ENCODE assay signal across 18 cellular contexts in the genomic region with DNA sequence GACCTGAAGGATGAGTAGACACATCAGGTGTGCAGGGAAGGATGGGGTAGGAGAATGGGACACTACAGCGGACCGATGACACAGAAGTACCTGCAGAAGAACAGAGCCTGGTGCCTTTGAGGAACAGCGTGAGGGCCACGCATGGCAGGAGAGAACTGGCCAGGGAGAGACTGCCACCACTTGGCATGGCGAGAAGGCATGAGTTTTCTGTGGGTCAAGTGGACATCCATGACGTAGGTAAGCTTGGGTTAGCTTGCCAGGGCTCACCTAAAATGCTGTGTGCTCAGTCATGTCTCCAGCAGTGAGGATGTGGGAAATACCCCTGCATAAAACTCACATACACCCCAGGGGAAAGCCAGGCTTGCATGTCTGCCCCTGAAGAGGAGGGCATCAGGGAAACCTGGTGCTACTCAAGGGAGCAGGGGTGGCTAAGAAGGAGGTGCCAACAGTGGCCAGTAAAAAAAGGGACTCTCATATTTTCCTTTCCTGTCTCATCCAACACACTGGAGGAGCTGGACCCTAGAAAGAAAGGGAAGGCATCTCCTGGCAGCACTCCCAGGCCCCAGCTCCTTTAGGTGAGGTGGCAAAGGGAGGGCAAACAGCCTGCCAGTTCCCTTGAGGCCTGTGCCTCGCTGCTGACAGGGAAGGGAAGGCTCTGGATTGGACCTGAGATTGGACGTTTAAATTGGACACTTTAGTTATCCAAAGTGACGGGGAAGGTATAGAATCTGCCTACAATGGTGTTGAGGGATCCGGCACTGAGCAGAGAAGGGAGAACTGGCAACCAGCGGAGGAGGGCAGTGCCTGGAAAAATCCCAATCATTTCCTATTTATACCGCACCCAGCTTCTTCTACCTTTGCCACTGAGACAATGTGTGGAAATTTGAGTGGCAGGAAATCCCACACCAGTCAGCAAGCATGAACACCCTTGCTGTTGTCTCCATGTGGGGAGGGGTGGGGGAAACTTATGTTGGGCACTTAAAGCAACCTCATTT.
A peak's percentile ranks its signal among the peaks of the same experiment; 100 is the strongest.
DNase-seq lines count a peak whose midpoint lies in the region; ATAC-seq and TF ChIP-seq lines count a peak whose summit lies in the region.
"Had no signal": no experiment of that assay in that cellular context is flagged by ENCODE, and none has a peak within 500 bp of the region (broad histone marks: within the 10 kb centered on the region; RNA-seq: fewer than 3 reads in every experiment).

No MANE protein-coding gene starts in this region.

- no peak overlapping the region for H3K4me3 Mint-ChIP-seq in mesothelial cell of epicardium
- H3K4me3 Mint-ChIP-seq: CD14-positive monocyte had no signal

- H3K27me3 Mint-ChIP-seq in mesothelial cell of epicardium (ENCODE audit: low read depth), result no peaks in the 10 kb centered on the region

- H3K4me3 ChIP-seq in RWPE2 (ENCODE audit: severe bottlenecking) (no peak overlapping the region), sigmoid colon (no peak overlapping the region)

- peak; percentile 18 for DNase-seq in NCI-H226
- no peak for DNase-seq in RWPE2 (ENCODE audit: low spot score)
- DNase-seq in mesothelial cell of epicardium (ENCODE audit: low spot score in 2 of 2, unreplicated experiment in 2 of 2), result no peak
- DNase-seq in sigmoid colon, result no peak
- DNase-seq in NCI-H446 treated with DMSO at 0.1 percent for 48 hours (lab: John Stamatoyannopoulos, UW), result no peak
- DNase-seq in stimulated activated CD4-positive, alpha-beta T cell treated with anti-CD3 and anti-CD28 coated beads, Interleukin-2, amount 100 ng/mL, for 24 hours, result no peak
- DNase-seq in G401 (ENCODE audit: low spot score), result no peak
- DNase-seq: ACHN, AML-193, Caco-2, EL, H7, KG1, NCI-H1092, NCI-H146, NCI-H2081, NCI-H524 treated with DMSO at 0.1 percent for 48 hours had no signal

- no peak for TF ChIP-seq EP300 in sigmoid colon (IDR thresholded peaks at IDR 0.05)

- H3K27ac ChIP-seq in RWPE2 (ENCODE audit: poor library complexity, severe bottlenecking) (peak overlapping the region; percentile 26), sigmoid colon (peak overlapping the region in 3 of 4 donors; percentile 65 to 74 (median 70))

- TF ChIP-seq CTCF in RWPE2 (IDR thresholded peaks at IDR 0.05; ENCODE audit: poor library complexity, severe bottlenecking) (no peak), mesothelial cell of epicardium (IDR thresholded peaks at IDR 0.05; ENCODE audit: unreplicated experiment) (no peak), sigmoid colon (IDR thresholded peaks at IDR 0.05) (no peak)

- TF ChIP-seq POLR2A in sigmoid colon (IDR thresholded peaks at IDR 0.05), result no peak

- intact Hi-C loops in sigmoid colon (cut with DNase I), result loop anchor here (2.0 to 10.0 kb wide), 2 partner anchors 255 to 363 kb away; partner anchors contain the start of gene GLI3

- H3K27me3 ChIP-seq in RWPE2 (ENCODE audit: insufficient read depth, poor library complexity, severe bottlenecking) (no peaks in the 10 kb centered on the region), sigmoid colon (no peaks in the 10 kb centered on the region)

- H3K9me3 Mint-ChIP-seq in mesothelial cell of epicardium, result no peaks in the 10 kb centered on the region
- H3K9me3 Mint-ChIP-seq: CD14-positive monocyte had no signal

- ATAC-seq in RWPE2 (ENCODE audit: low read depth), result no peak

- peaks cover 13% of the 10 kb centered on the region for H3K36me3 Mint-ChIP-seq in mesothelial cell of epicardium
- H3K36me3 Mint-ChIP-seq: CD14-positive monocyte had no signal

- 91 to 93% methylated on average over 12 of the region's 12 CpGs for WGBS in sigmoid colon, 2 donors

- H3K36me3 ChIP-seq in RWPE2 (ENCODE audit: low read depth), result peaks cover 15% of the 10 kb centered on the region
- peaks cover 0 to 4% (median 0%) of the 10 kb centered on the region in 4 donors for H3K36me3 ChIP-seq in sigmoid colon

- peak overlapping the region; percentile 18 for H3K27ac Mint-ChIP-seq in mesothelial cell of epicardium

- peaks cover 15% of the 10 kb centered on the region for H3K4me1 ChIP-seq in RWPE2 (ENCODE audit: insufficient read depth, poor library complexity, severe bottlenecking)
- H3K4me1 ChIP-seq in sigmoid colon, result peaks cover 0 to 73% (median 59%) of the 10 kb centered on the region in 4 donors
- H3K4me1 ChIP-seq: Caco-2 had no signal

- in situ Hi-C loops in G401 (cut with HindIII; ENCODE audit: low sequenced_read_pairs), result no loop called here

- H3K4me1 Mint-ChIP-seq in mesothelial cell of epicardium, result peaks cover 27% of the 10 kb centered on the region

- H3K9me3 ChIP-seq in RWPE2 (ENCODE audit: severe bottlenecking) (no peaks in the 10 kb centered on the region), sigmoid colon (no peaks in the 10 kb centered on the region)
- H3K9me3 ChIP-seq: Caco-2 had no signal
